In the genomic region with DNA sequence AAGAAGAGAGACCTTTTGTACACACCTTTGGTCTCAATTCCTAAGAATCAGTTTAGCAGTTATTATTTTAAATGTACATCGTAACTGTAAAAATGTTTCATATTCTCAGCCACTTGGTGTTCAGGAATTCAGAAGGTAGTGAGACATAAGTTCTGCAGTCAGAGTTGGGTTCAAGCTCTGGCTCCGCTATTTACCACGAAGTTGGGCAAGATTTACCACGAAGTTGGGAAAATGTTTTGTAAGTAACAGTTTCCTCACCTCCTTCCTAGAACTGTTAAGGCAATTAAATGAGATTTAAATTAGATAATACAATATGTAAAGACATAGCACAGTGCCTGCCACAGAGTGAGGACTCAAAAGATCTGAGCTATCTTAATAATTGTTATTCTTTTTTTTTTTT, we compare ENCODE assay signal across 26 cellular contexts.
"Had no signal": no experiment of that assay in that cellular context is flagged by ENCODE, and none has a peak within 500 bp of the region (broad histone marks: within the 10 kb centered on the region; RNA-seq: fewer than 3 reads in every experiment).

No MANE protein-coding gene starts in this region.

- H3K27me3 ChIP-seq: gastrocnemius medialis, neural progenitor cell, right lobe of liver, spleen, testis, tibial nerve, upper lobe of right lung, vagina had no signal

- H3K36me3 ChIP-seq: gastrocnemius medialis, neural progenitor cell, prostate gland, right lobe of liver, spleen, tibial nerve, upper lobe of right lung, vagina had no signal

- H3K4me1 ChIP-seq: gastrocnemius medialis, parathyroid adenoma, prostate gland, spleen, testis, upper lobe of right lung, vagina had no signal

- H3K27ac ChIP-seq: gastrocnemius medialis, neural progenitor cell, parathyroid adenoma, prostate gland, right lobe of liver, testis, tibial nerve, upper lobe of right lung, vagina had no signal

- H3K4me3 ChIP-seq: gastrocnemius medialis, lung, neural progenitor cell, prostate gland, right lobe of liver, spleen, testis, tibial nerve, upper lobe of right lung, vagina had no signal

- ATAC-seq: esophagus mucosa; gastrocnemius medialis; left colon; left ventricle myocardium superior; right lobe of liver; stimulated activated naive B cell treated with anti-CD40 and anti-IgM and Interleukin-4, amounts not matched to agents 10 μg/mL and 1 μg/mL and 100 μg/mL, for 72 hours; stimulated activated naive CD8-positive, alpha-beta T cell treated with anti-CD3 and anti-CD28 coated beads, Interleukin-15, amount 100 ng/mL, for 72 hours; upper lobe of right lung had no signal

- H3K9me3 ChIP-seq: gastrocnemius medialis, prostate gland, right lobe of liver, spleen, testis, tibial nerve, upper lobe of right lung, vagina had no signal

- DNase-seq: effector memory CD4-positive, alpha-beta T cell; gastrocnemius medialis; glutamatergic neuron; immature natural killer cell; kidney; left colon; left ventricle myocardium superior; mesenchymal stem cell; midbrain; retina; right lobe of liver; spleen; stimulated activated CD4-positive, alpha-beta T cell treated with anti-CD3 and anti-CD28 coated beads, Interleukin-15, amount 100 ng/mL, for 24 hours; stimulated activated CD4-positive, alpha-beta T cell treated with anti-CD3 and anti-CD28 coated beads, Interleukin-1b, Interleukin-23, amount 100 ng/mL, for 48 hours; stimulated activated CD4-positive, alpha-beta T cell treated with anti-CD3 and anti-CD28 coated beads, Interleukin-4, amount 100 ng/mL, for 4 hours; stimulated activated naive B cell treated with anti-CD40 and anti-IgM and Interleukin-4, amounts not matched to agents 10 μg/mL and 1 μg/mL and 100 μg/mL, for 72 hours; stimulated activated naive CD8-positive, alpha-beta T cell treated with anti-CD3 and anti-CD28 coated beads, Interleukin-15, amount 100 ng/mL, for 72 hours; testis; upper lobe of right lung had no signal
